In genomic region chrX:154712781-154713391, GRCh38 we compare ENCODE assay signal across 8 cellular contexts. TPM values are rescaled to one million over a fixed set of nuclear protein-coding genes. Genes with fewer than 3 reads are reported as not detected.
DNase-seq lines count a peak whose midpoint lies in the region; ATAC-seq lines count a peak whose summit lies in the region.

No MANE protein-coding gene starts in this region.

- H3K4me2 ChIP-seq in skeletal muscle satellite cell (ENCODE audit: low read length) = peak overlapping the region; percentile 21

- H3K4me1 Mint-ChIP-seq in CD4-positive, alpha-beta memory T cell = peaks cover 31 to 50% (median 43%) of the 10 kb centered on the region in 4 donors
- H3K4me1 Mint-ChIP-seq in activated T-helper 2 cell treated with anti-CD3 and anti-CD28 coated beads, Interferon-gamma antibody, Interleukin-2, Interleukin-4, amounts not matched to agents 10 μg/mL and 5 μg/mL and 100 μg/mL, durations not matched to agents 14 hours and 24 hours and 36 hours (ENCODE audit: low read depth) = peaks cover 45% of the 10 kb centered on the region

- DNase-seq in CD4-positive, alpha-beta memory T cell = peak; percentile 54 to 69 (median 60)
- peak; percentile 37 for DNase-seq in activated T-helper 2 cell treated with anti-CD3 and anti-CD28 coated beads, Interferon-gamma antibody, Interleukin-2, Interleukin-4, amounts not matched to agents 10 μg/mL and 5 μg/mL and 100 μg/mL, durations not matched to agents 14 hours and 24 hours and 36 hours (ENCODE audit: low spot score)
- DNase-seq in left lobe of liver (ENCODE audit: low spot score) (no peak), NCI-H2227 treated with DMSO at 0.1 percent for 48 hours (lab: John Stamatoyannopoulos, UW) (no peak), NCI-H2171 (lab: John Stamatoyannopoulos, UW) (no peak)

- H3K4me3 ChIP-seq in CD4-positive, alpha-beta memory T cell (ENCODE audit: low read length in 2 of 2) = peak overlapping the region in 1 of 2 donors; percentile 19
- no peak overlapping the region for H3K4me3 ChIP-seq in skeletal muscle satellite cell (ENCODE audit: low read length)

- H3K4me1 ChIP-seq in CD4-positive, alpha-beta memory T cell (ENCODE audit: insufficient read depth, low read length) = peaks cover 60% of the 10 kb centered on the region
- peaks cover 14% of the 10 kb centered on the region for H3K4me1 ChIP-seq in skeletal muscle satellite cell (ENCODE audit: control insufficient read depth, insufficient read depth, low read length)

- H3K36me3 Mint-ChIP-seq in CD4-positive, alpha-beta memory T cell = peaks cover 3 to 22% of the 10 kb centered on the region in 2 donors
- H3K36me3 Mint-ChIP-seq in activated T-helper 2 cell treated with anti-CD3 and anti-CD28 coated beads, Interferon-gamma antibody, Interleukin-2, Interleukin-4, amounts not matched to agents 10 μg/mL and 5 μg/mL and 100 μg/mL, durations not matched to agents 14 hours and 24 hours and 36 hours (ENCODE audit: low read depth) = peaks cover 43% of the 10 kb centered on the region

- CTCF ChIA-PET in CD4-positive, alpha-beta memory T cell (lab: Charles Lee; ENCODE audit: partially characterized antibody) = interaction anchor here (1.7 kb wide), 1 partner anchor 35 kb away, joined by 18 read pairs; no protein-coding TSS in a partner anchor

- intact Hi-C loops in CD4-positive, alpha-beta memory T cell (cut with micrococcal nuclease) = no loop called here
- intact Hi-C loops in activated T-helper 2 cell treated with anti-CD3 and anti-CD28 coated beads, Interferon-gamma antibody, Interleukin-2, Interleukin-4, amounts not matched to agents 10 μg/mL and 5 μg/mL and 100 μg/mL, durations not matched to agents 14 hours and 24 hours and 36 hours (cut with micrococcal nuclease) = loop anchor here (2.0 kb wide), 1 partner anchor 16 kb away; no protein-coding TSS in a partner anchor

- H3K36me3 ChIP-seq in CD4-positive, alpha-beta memory T cell (ENCODE audit: insufficient read depth, low read length) = no peaks in the 10 kb centered on the region
- H3K36me3 ChIP-seq in skeletal muscle satellite cell (ENCODE audit: insufficient read depth, low read length) = no peaks in the 10 kb centered on the region

- H3K27ac Mint-ChIP-seq in CD4-positive, alpha-beta memory T cell = peak overlapping the region; percentile 85 to 97 (median 89)
- H3K27ac Mint-ChIP-seq in activated T-helper 2 cell treated with anti-CD3 and anti-CD28 coated beads, Interferon-gamma antibody, Interleukin-2, Interleukin-4, amounts not matched to agents 10 μg/mL and 5 μg/mL and 100 μg/mL, durations not matched to agents 14 hours and 24 hours and 36 hours = peak overlapping the region; percentile 69

- no peaks in the 10 kb centered on the region for H3K27me3 Mint-ChIP-seq in CD4-positive, alpha-beta memory T cell
- H3K27me3 Mint-ChIP-seq in activated T-helper 2 cell treated with anti-CD3 and anti-CD28 coated beads, Interferon-gamma antibody, Interleukin-2, Interleukin-4, amounts not matched to agents 10 μg/mL and 5 μg/mL and 100 μg/mL, durations not matched to agents 14 hours and 24 hours and 36 hours (ENCODE audit: low read depth) = no peaks in the 10 kb centered on the region

- no peak overlapping the region for H3K9ac ChIP-seq in skeletal muscle satellite cell (ENCODE audit: low read depth, low read length)

- peak overlapping the region; percentile 43 for H3K27ac ChIP-seq in CD4-positive, alpha-beta memory T cell (ENCODE audit: low read depth, low read length)

- ATAC-seq in GM19324 (IDR thresholded peaks at IDR 0.05; ENCODE audit: low FRiP score, unreplicated experiment) (peak; percentile 63), HG03139 (IDR thresholded peaks at IDR 0.05; ENCODE audit: unreplicated experiment) (peak; percentile 79), left lobe of liver (no peak)

- POLR2A ChIA-PET in CD4-positive, alpha-beta memory T cell (lab: Charles Lee; ENCODE audit: partially characterized antibody) = interaction anchor here (1.0 to 2.7 kb wide), 7 partner anchors 12 to 50 kb away, joined by 4 to 14 read pairs (median 5); partner anchors contain the start of genes DKC1 and GAB3

- no peaks in the 10 kb centered on the region for H3K9me3 Mint-ChIP-seq in CD4-positive, alpha-beta memory T cell
- no peaks in the 10 kb centered on the region for H3K9me3 Mint-ChIP-seq in activated T-helper 2 cell treated with anti-CD3 and anti-CD28 coated beads, Interferon-gamma antibody, Interleukin-2, Interleukin-4, amounts not matched to agents 10 μg/mL and 5 μg/mL and 100 μg/mL, durations not matched to agents 14 hours and 24 hours and 36 hours

- peak overlapping the region in 7 of 8 donors; percentile 58 to 74 (median 66) for H3K4me3 Mint-ChIP-seq in CD4-positive, alpha-beta memory T cell
- peak overlapping the region; percentile 41 for H3K4me3 Mint-ChIP-seq in activated T-helper 2 cell treated with anti-CD3 and anti-CD28 coated beads, Interferon-gamma antibody, Interleukin-2, Interleukin-4, amounts not matched to agents 10 μg/mL and 5 μg/mL and 100 μg/mL, durations not matched to agents 14 hours and 24 hours and 36 hours (ENCODE audit: low read depth)

- H3K27me3 ChIP-seq in CD4-positive, alpha-beta memory T cell (ENCODE audit: insufficient read depth, low read length) = no peaks in the 10 kb centered on the region
- no peaks in the 10 kb centered on the region for H3K27me3 ChIP-seq in skeletal muscle satellite cell (ENCODE audit: control insufficient read depth, insufficient read depth, low read length)

- H3K9me3 ChIP-seq in CD4-positive, alpha-beta memory T cell (ENCODE audit: control insufficient read depth in 1 of 2, low read length in 2 of 2) = no peaks in the 10 kb centered on the region
- no peaks in the 10 kb centered on the region for H3K9me3 ChIP-seq in skeletal muscle satellite cell (replicated peaks; ENCODE audit: low read length)

RNA-seq across cellular contexts. Expression of gene GAB3, which starts 38.0 kb away (rescaled TPM):
- 10 to 100 TPM; 14.9 to 15.6 TPM for total RNA-seq in CD4-positive, alpha-beta memory T cell
- 1 to 10 TPM; 3.2 to 5.6 TPM for polyA plus RNA-seq in CD4-positive, alpha-beta memory T cell
- 4.3 and 4.5 TPM in 2 replicates for total RNA-seq in activated T-helper 2 cell treated with anti-CD3 and anti-CD28 coated beads, Interferon-gamma antibody, Interleukin-2, Interleukin-4, amounts not matched to agents 10 μg/mL and 5 μg/mL and 100 μg/mL, durations not matched to agents 14 hours and 24 hours and 36 hours
- total RNA-seq in skeletal muscle satellite cell (2012; rRNA removed) = 9.2 and 15.5 TPM in 2 replicates
- total RNA-seq in left lobe of liver = 0.73 TPM

RNA-seq across cellular contexts. Expression of gene DKC1, which starts 49.8 kb away (rescaled TPM):
- total RNA-seq in CD4-positive, alpha-beta memory T cell = 10 to 100 TPM; 60.0 to 63.9 TPM
- 10 to 100 TPM; 30.4 to 41.4 TPM for polyA plus RNA-seq in CD4-positive, alpha-beta memory T cell
- 150 TPM in 2 replicates for total RNA-seq in activated T-helper 2 cell treated with anti-CD3 and anti-CD28 coated beads, Interferon-gamma antibody, Interleukin-2, Interleukin-4, amounts not matched to agents 10 μg/mL and 5 μg/mL and 100 μg/mL, durations not matched to agents 14 hours and 24 hours and 36 hours
- 51.1 and 54.8 TPM in 2 replicates for total RNA-seq in skeletal muscle satellite cell (2012; rRNA removed)
- total RNA-seq in left lobe of liver = 9.6 TPM

RNA-seq across cellular contexts. Expression of gene CTAG2, which starts 59.5 kb away (rescaled TPM):
- not detected for total RNA-seq in CD4-positive, alpha-beta memory T cell
- polyA plus RNA-seq in CD4-positive, alpha-beta memory T cell = not detected
- total RNA-seq in activated T-helper 2 cell treated with anti-CD3 and anti-CD28 coated beads, Interferon-gamma antibody, Interleukin-2, Interleukin-4, amounts not matched to agents 10 μg/mL and 5 μg/mL and 100 μg/mL, durations not matched to agents 14 hours and 24 hours and 36 hours = not detected in 2 replicates
- total RNA-seq in skeletal muscle satellite cell (2012; rRNA removed) = 5.8 TPM in 1 of 2 replicates, not detected in the other
- total RNA-seq in left lobe of liver = not detected

Comparison
In these comparisons a context has a peak if more than half of its experiments do, and no peak if none do; other contexts are left out.
1. DNase-seq: peak in CD4-positive, alpha-beta memory T cell (5 of 5) and activated T-helper 2 cell treated with anti-CD3 and anti-CD28 coated beads, Interferon-gamma antibody, Interleukin-2, Interleukin-4, amounts not matched to agents 10 μg/mL and 5 μg/mL and 100 μg/mL, durations not matched to agents 14 hours and 24 hours and 36 hours (single experiment); none in left lobe of liver (single experiment), NCI-H2227 treated with DMSO at 0.1 percent for 48 hours (single experiment) and NCI-H2171 (single experiment).